16 cellular contexts compared by ENCODE assay signal in genomic region chr16:85690469-85691064, GRCh38. TPM values are rescaled to one million over a fixed set of nuclear protein-coding genes. Genes with fewer than 3 reads are reported as not detected.
DNase-seq lines count a peak whose midpoint lies in the region; ATAC-seq and TF ChIP-seq lines count a peak whose summit lies in the region.
"Had no signal": no experiment of that assay in that cellular context is flagged by ENCODE, and none has a peak within 500 bp of the region (broad histone marks: within the 10 kb centered on the region; RNA-seq: fewer than 3 reads in every experiment).

No MANE protein-coding gene starts in this region.

- H3K27ac ChIP-seq in upper lobe of left lung, result no peak overlapping the region
- H3K27ac ChIP-seq: gastrocnemius medialis, thyroid gland had no signal

- H3K4me3 ChIP-seq in choroid plexus epithelial cell (ENCODE audit: low read depth, low read length), result no peak overlapping the region
- H3K4me3 ChIP-seq in upper lobe of left lung, result no peak overlapping the region
- H3K4me3 ChIP-seq: gastrocnemius medialis, thyroid gland had no signal

- peak; percentile 25 for DNase-seq in Ammon's horn (ENCODE audit: low spot score)
- peak; percentile 24 for DNase-seq in EH (ENCODE audit: low read depth)
- peak; percentile 52 for DNase-seq in NCI-H82 (lab: John Stamatoyannopoulos, UW)
- peak; percentile 7 for DNase-seq in choroid plexus epithelial cell (ENCODE audit: low read depth)
- DNase-seq in activated gamma-delta T cell (lab: John Stamatoyannopoulos, UW), result no peak
- DNase-seq in left cardiac atrium, result no peak
- no peak for DNase-seq in upper lobe of left lung
- DNase-seq: activated CD4-positive, alpha-beta T cell treated with anti-CD3 and anti-CD28 coated beads for 36 hours; activated CD8-positive, alpha-beta memory T cell treated with anti-CD3 and anti-CD28 coated beads, Interleukin-2, amount 50 U/mL, for 48 hours; AML-193; cortex of kidney; gastrocnemius medialis; T-helper 9 cell; thyroid gland had no signal

- 38 to 51% methylated on average over 7 of the region's 7 CpGs for WGBS in upper lobe of left lung, 2 donors

- TF ChIP-seq CTCF in choroid plexus epithelial cell (conservative IDR thresholded peaks at IDR 0.05; ENCODE audit: low read depth, low read length) (no peak), upper lobe of left lung (IDR thresholded peaks at IDR 0.05) (no peak)

- intact Hi-C loops in left cardiac atrium (cut with DNase I), result no loop called here

- no peak for TF ChIP-seq EP300 in upper lobe of left lung (IDR thresholded peaks at IDR 0.05)

- TF ChIP-seq POLR2A in upper lobe of left lung (IDR thresholded peaks at IDR 0.05), result no peak

- ATAC-seq in left cardiac atrium (no peak), GM18858 (IDR thresholded peaks at IDR 0.05; ENCODE audit: unreplicated experiment) (no peak), upper lobe of left lung (ENCODE audit: low FRiP score in 2 of 2) (no peak)
- ATAC-seq: activated CD4-positive, alpha-beta T cell treated with anti-CD3 and anti-CD28 coated beads for 36 hours; gastrocnemius medialis; stimulated activated memory B cell treated with anti-CD40 and anti-IgM and Interleukin-4, amounts not matched to agents 10 μg/mL and 1 μg/mL and 100 μg/mL, for 72 hours had no signal

- H3K36me3 ChIP-seq in upper lobe of left lung, result no peaks in the 10 kb centered on the region
- H3K36me3 ChIP-seq: gastrocnemius medialis, thyroid gland had no signal

- no peaks in the 10 kb centered on the region for H3K27me3 ChIP-seq in upper lobe of left lung
- H3K27me3 ChIP-seq: gastrocnemius medialis, thyroid gland had no signal

- no peaks in the 10 kb centered on the region for H3K9me3 ChIP-seq in upper lobe of left lung
- H3K9me3 ChIP-seq: gastrocnemius medialis, thyroid gland had no signal

- peaks cover 11 to 21% (median 17%) of the 10 kb centered on the region in 4 donors for H3K4me1 ChIP-seq in upper lobe of left lung

RNA-seq across cellular contexts. Expression of gene GINS2, which starts 1.8 kb away (rescaled TPM):
- 1 to 10 TPM; 1.2 to 2.4 TPM for total RNA-seq in left cardiac atrium
- under 1 TPM in 4 of 6 donors, not detected in 2; 0.39 to 0.91 (median 0.75) TPM for total RNA-seq in upper lobe of left lung

Comparison
In these comparisons a context has a peak if more than half of its experiments do, and no peak if none do; other contexts are left out.
1. DNase-seq: peak in Ammon's horn (single experiment), EH (single experiment), NCI-H82 (single experiment) and choroid plexus epithelial cell (single experiment); none in activated gamma-delta T cell (single experiment), left cardiac atrium (single experiment) and upper lobe of left lung (0 of 2).